21 cellular contexts compared by ENCODE assay signal in genomic region chr11:129652828-129653227, GRCh38.
DNase-seq lines count a peak whose midpoint lies in the region; ATAC-seq and TF ChIP-seq lines count a peak whose summit lies in the region.
"Had no signal": no experiment of that assay in that cellular context is flagged by ENCODE, and none has a peak within 500 bp of the region (broad histone marks: within the 10 kb centered on the region; RNA-seq: fewer than 3 reads in every experiment).

No MANE protein-coding gene starts in this region.

- H3K4me1 Mint-ChIP-seq in MCF 10A (ENCODE audit: insufficient read depth, unreplicated experiment), result peaks cover 13% of the 10 kb centered on the region
- H3K4me1 Mint-ChIP-seq: neural crest cell had no signal

- H3K4me3 Mint-ChIP-seq in MCF 10A (ENCODE audit: unreplicated experiment), result no peak overlapping the region
- H3K4me3 Mint-ChIP-seq: activated CD4-positive, alpha-beta T cell treated with anti-CD3 and anti-CD28 coated beads, Interleukin-2, amount 10 ng/mL, durations not matched to agents 24 days and 14 days; CD8-positive, alpha-beta T cell; neural crest cell had no signal

- no peak for TF ChIP-seq POLR2A in breast epithelium (IDR thresholded peaks at IDR 0.05)

- H3K27me3 ChIP-seq in breast epithelium (no peaks in the 10 kb centered on the region), brain microvascular endothelial cell (replicated peaks) (no peaks in the 10 kb centered on the region)
- H3K27me3 ChIP-seq: cardiac muscle cell, vagina had no signal

- peaks cover 24% of the 10 kb centered on the region for H3K9me3 Mint-ChIP-seq in MCF 10A (ENCODE audit: unreplicated experiment)

- H3K36me3 ChIP-seq in breast epithelium, result no peaks in the 10 kb centered on the region
- H3K36me3 ChIP-seq in brain microvascular endothelial cell (replicated peaks), result no peaks in the 10 kb centered on the region
- H3K36me3 ChIP-seq: cardiac muscle cell, vagina had no signal

- H3K27me3 Mint-ChIP-seq in MCF 10A (ENCODE audit: insufficient read depth, unreplicated experiment), result peaks cover 45% of the 10 kb centered on the region
- H3K27me3 Mint-ChIP-seq: activated CD4-positive, alpha-beta T cell treated with anti-CD3 and anti-CD28 coated beads, Interleukin-2, amount 10 ng/mL, durations not matched to agents 24 days and 14 days had no signal

- in situ Hi-C loops in brain microvascular endothelial cell (cut with HindIII; ENCODE audit: low pct_ligation_motif_present, low sequenced_read_pairs), result no loop called here

- ATAC-seq in HG02870 (IDR thresholded peaks at IDR 0.05; ENCODE audit: unreplicated experiment), result no peak
- ATAC-seq: CD8-positive, alpha-beta T cell; GM12878 had no signal

- intact Hi-C loops in MCF 10A (cut with micrococcal nuclease) (loop anchor here (2.0 kb wide), 2 partner anchors 32 to 276 kb away; no protein-coding TSS in a partner anchor), breast epithelium (cut with DNase I; ENCODE audit: low total_unique reads) (no loop called here)

- BruUV-seq in MCF 10A (replicated peaks; lab: Mats Ljungman, UMichigan), result no TSS peak

- H3K36me3 Mint-ChIP-seq in MCF 10A (ENCODE audit: insufficient read depth, unreplicated experiment), result no peaks in the 10 kb centered on the region

- CTCF ChIA-PET in MCF 10A (lab: Yijun Ruan, JAX), result interaction anchor here (0.6 to 2.6 kb wide), 2 partner anchors 9 to 278 kb away, joined by 3 to 6 read pairs; no protein-coding TSS in a partner anchor

- POLR2A ChIA-PET in MCF 10A (lab: Yijun Ruan, JAX), result interaction anchor here (0.6 to 3.5 kb wide), 5 partner anchors 10 to 76 kb away, joined by 3 to 39 read pairs (median 5); no protein-coding TSS in a partner anchor

- peaks cover 20 to 25% of the 10 kb centered on the region in 2 donors for H3K9me3 ChIP-seq in breast epithelium
- H3K9me3 ChIP-seq: vagina had no signal

- no peak overlapping the region for H3K27ac ChIP-seq in breast epithelium
- H3K27ac ChIP-seq in brain microvascular endothelial cell, result no peak overlapping the region
- no peak overlapping the region for H3K27ac ChIP-seq in coronary artery
- H3K27ac ChIP-seq: cardiac muscle cell, KMS-11, vagina had no signal

- TF ChIP-seq CTCF in MCF 10A (IDR thresholded peaks at IDR 0.05; ENCODE audit: unreplicated experiment) (no peak), breast epithelium (IDR thresholded peaks at IDR 0.05) (no peak), brain microvascular endothelial cell (IDR thresholded peaks at IDR 0.05; ENCODE audit: low read depth, low read length, missing control alignments) (no peak), fibroblast of the aortic adventitia (IDR thresholded peaks at IDR 0.05; ENCODE audit: insufficient read depth, low read length) (no peak), coronary artery (IDR thresholded peaks at IDR 0.05) (no peak)

- H3K4me3 ChIP-seq in breast epithelium, result no peak overlapping the region
- H3K4me3 ChIP-seq in brain microvascular endothelial cell (ENCODE audit: low read depth, low read length), result no peak overlapping the region
- no peak overlapping the region for H3K4me3 ChIP-seq in fibroblast of the aortic adventitia (ENCODE audit: low read depth, low read length)
- H3K4me3 ChIP-seq in coronary artery, result no peak overlapping the region
- H3K4me3 ChIP-seq: cardiac muscle cell, GM12878, vagina had no signal

- peak; percentile 95 for DNase-seq in MCF 10A (ENCODE audit: unreplicated experiment)
- DNase-seq in breast epithelium (ENCODE audit: low spot score in 2 of 2), result no peak
- DNase-seq in brain microvascular endothelial cell, result peak; percentile 58
- peak; percentile 87 for DNase-seq in fibroblast of the aortic adventitia (ENCODE audit: low read depth)
- no peak for DNase-seq in stimulated activated naive CD4-positive, alpha-beta T cell (lab: John Stamatoyannopoulos, UW)
- DNase-seq in stimulated activated CD4-positive, alpha-beta T cell treated with anti-CD3 and anti-CD28 coated beads, Interleukin-15, amount 100 ng/mL, for 24 hours, result no peak
- no peak for DNase-seq in coronary artery (ENCODE audit: low spot score)
- DNase-seq: activated CD4-positive, alpha-beta T cell treated with anti-CD3 and anti-CD28 coated beads, Interleukin-2, amount 10 ng/mL, durations not matched to agents 24 days and 14 days; activated naive CD4-positive, alpha-beta T cell treated with anti-CD3 and anti-CD28 coated beads, Interleukin-2, amount 50 U/mL, for 16 hours; CD8-positive, alpha-beta T cell; effector CD8-positive, alpha-beta T cell; NCI-H1417; NCI-H510A treated with DMSO at 0.1 percent for 48 hours; OCI-M1; retina had no signal

- H3K4me1 ChIP-seq in breast epithelium, result no peaks in the 10 kb centered on the region
- H3K4me1 ChIP-seq: vagina had no signal

- no peak overlapping the region for H3K27ac Mint-ChIP-seq in MCF 10A (ENCODE audit: low read depth, unreplicated experiment)
- H3K27ac Mint-ChIP-seq: activated CD4-positive, alpha-beta T cell treated with anti-CD3 and anti-CD28 coated beads, Interleukin-2, amount 10 ng/mL, durations not matched to agents 24 days and 14 days; CD8-positive, alpha-beta T cell had no signal

Comparison
In these comparisons a context has a peak if more than half of its experiments do, and no peak if none do; other contexts are left out.
1. DNase-seq: peak in MCF 10A (single experiment), brain microvascular endothelial cell (single experiment) and fibroblast of the aortic adventitia (single experiment); none in breast epithelium (0 of 2), stimulated activated naive CD4-positive, alpha-beta T cell (0 of 6), stimulated activated CD4-positive, alpha-beta T cell treated with anti-CD3 and anti-CD28 coated beads, Interleukin-15, amount 100 ng/mL, for 24 hours (single experiment) and coronary artery (single experiment).